8 cellular contexts compared by ENCODE assay signal in the genomic region with DNA sequence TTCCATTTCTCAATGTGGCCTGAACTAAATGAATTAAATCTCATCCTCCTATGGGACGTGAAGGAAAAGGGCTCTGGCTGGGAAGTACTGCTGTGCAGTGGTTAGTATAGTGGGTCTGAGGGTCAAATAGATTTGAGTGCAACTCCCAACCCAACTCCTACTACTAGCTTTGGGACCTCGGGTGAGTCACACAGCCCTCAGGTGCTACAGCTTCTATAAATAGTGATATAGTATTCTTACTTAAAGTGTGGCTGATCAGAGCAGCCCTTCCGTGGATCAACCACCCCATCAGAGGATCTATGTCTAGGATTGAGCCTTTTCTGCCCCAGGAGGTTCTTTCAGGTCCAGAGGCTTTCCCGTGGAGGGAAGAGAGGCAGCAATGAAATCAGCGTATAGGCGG. TPM values are rescaled to one million over a fixed set of nuclear protein-coding genes. Genes with fewer than 3 reads are reported as not detected.
DNase-seq lines count a peak whose midpoint lies in the region; ATAC-seq and TF ChIP-seq lines count a peak whose summit lies in the region.

No MANE protein-coding gene starts in this region.

- H3K4me3 Mint-ChIP-seq in IgD-negative memory B cell: peak overlapping the region; percentile 90 to 99 (median 97)

- H3K79me2 ChIP-seq in ACC112 (ENCODE audit: control insufficient read depth, insufficient read depth, low read length, unreplicated experiment): peaks cover 2% of the 10 kb centered on the region

- TF ChIP-seq CTCF in cardiac fibroblast (IDR thresholded peaks at IDR 0.05; ENCODE audit: low read depth, low read length): no peak

- H3K36me3 Mint-ChIP-seq in IgD-negative memory B cell: no peaks in the 10 kb centered on the region

- H3K4me3 ChIP-seq in ACC112 (ENCODE audit: low read depth, low read length) (peak overlapping the region; percentile 84), cardiac fibroblast (replicated peaks in 1 of 2; ENCODE audit: low read depth in 2 of 2, low read length in 2 of 2) (peak overlapping the region; percentile 69 to 92), muscle layer of colon (ENCODE audit: low read depth in 1 of 2, low read length in 2 of 2) (peak overlapping the region; percentile 55 to 75)

- H3K27ac ChIP-seq in ACC112 (ENCODE audit: low read depth, low read length): peak overlapping the region; percentile 44; the same call in 1 of the 2 replicates
- H3K27ac ChIP-seq in muscle layer of colon (ENCODE audit: low read depth, low read length): peak overlapping the region; percentile 81

- no peaks in the 10 kb centered on the region for H3K9me3 Mint-ChIP-seq in IgD-negative memory B cell

- no peak overlapping the region for H3K9ac ChIP-seq in muscle layer of colon (ENCODE audit: low read length)

- no peaks in the 10 kb centered on the region for H3K9me3 ChIP-seq in muscle layer of colon (ENCODE audit: low read length)

- H3K36me3 ChIP-seq in ACC112 (ENCODE audit: insufficient read depth, low read length): no peaks in the 10 kb centered on the region
- no peaks in the 10 kb centered on the region for H3K36me3 ChIP-seq in muscle layer of colon (ENCODE audit: insufficient read depth, low read length)

- no peaks in the 10 kb centered on the region for H3K27me3 ChIP-seq in ACC112 (ENCODE audit: insufficient read depth, low read length)
- no peaks in the 10 kb centered on the region for H3K27me3 ChIP-seq in muscle layer of colon (ENCODE audit: control insufficient read depth in 1 of 2, insufficient read depth in 2 of 2, low read length in 2 of 2)

- DNase-seq in cardiac fibroblast (ENCODE audit: low read depth in 2 of 2) (no peak), KG1 (lab: John Stamatoyannopoulos, UW) (no peak), NCI-H510A treated with DMSO at 0.1 percent for 48 hours (lab: John Stamatoyannopoulos, UW) (no peak)

- H2AFZ ChIP-seq in ACC112 (ENCODE audit: low read length, unreplicated experiment): peak overlapping the region; percentile 89

- H3K4me1 ChIP-seq in ACC112 (ENCODE audit: control insufficient read depth, insufficient read depth, low read length, unreplicated experiment) (peaks cover 16% of the 10 kb centered on the region), muscle layer of colon (ENCODE audit: insufficient read depth, low read length) (peaks cover 11% of the 10 kb centered on the region)

- ATAC-seq in HG03097 (IDR thresholded peaks at IDR 0.05; ENCODE audit: low FRiP score, unreplicated experiment) (no peak), GM21825 (IDR thresholded peaks at IDR 0.05; ENCODE audit: unreplicated experiment) (no peak)

- H3K4me1 Mint-ChIP-seq in IgD-negative memory B cell: peaks cover 26 to 31% (median 30%) of the 10 kb centered on the region in 3 donors

- peaks cover 4% of the 10 kb centered on the region for H3K27me3 Mint-ChIP-seq in IgD-negative memory B cell

- H3K27ac Mint-ChIP-seq in IgD-negative memory B cell: peak overlapping the region; percentile 94 to 99 (median 97)

RNA-seq across cellular contexts. Expression of gene UST, which starts 0.9 kb away (rescaled TPM):
- 1.3 TPM for polyA plus RNA-seq in IgD-negative memory B cell
